14 cellular contexts compared by ENCODE assay signal in the genomic region with DNA sequence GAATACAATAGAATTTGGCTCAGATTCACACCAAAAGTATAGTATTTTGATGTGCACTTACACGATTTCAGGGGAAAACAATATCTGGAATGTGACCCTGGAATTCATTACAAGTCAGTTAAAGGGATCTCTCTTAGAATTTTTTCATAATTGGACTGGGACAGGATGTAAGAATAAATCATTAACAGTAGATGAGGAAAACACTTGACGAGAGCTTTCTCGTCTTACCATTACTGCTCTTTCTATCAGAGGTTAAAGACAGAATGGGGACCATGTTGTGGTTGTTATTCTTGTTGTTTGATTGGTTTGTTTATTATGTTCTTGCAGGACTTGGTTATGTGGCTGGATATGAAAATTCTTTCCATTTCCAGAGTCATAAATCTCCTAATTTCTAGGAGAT. TPM values are rescaled to one million over a fixed set of nuclear protein-coding genes. Genes with fewer than 3 reads are reported as not detected.
"Had no signal": no experiment of that assay in that cellular context is flagged by ENCODE, and none has a peak within 500 bp of the region (broad histone marks: within the 10 kb centered on the region; RNA-seq: fewer than 3 reads in every experiment).

No MANE protein-coding gene starts in this region.

RNA-seq across cellular contexts. Expression of gene GOLGA8G, which starts 51.4 kb away (rescaled TPM):
- total RNA-seq: stomach, subcutaneous adipose tissue, suprapubic skin, temporal lobe, thoracic aorta, thyroid gland, tibial nerve, transverse colon, upper lobe of left lung, upper lobe of right lung, ureter, urinary bladder, uterus, vagina had no signal
- polyA plus RNA-seq: urinary bladder had no signal
